In genomic region chr1:19456915-19457554, GRCh38 we compare ENCODE assay signal across 10 cellular contexts. TPM values are rescaled to one million over a fixed set of nuclear protein-coding genes. Genes with fewer than 3 reads are reported as not detected.
DNase-seq lines count a peak whose midpoint lies in the region; ATAC-seq, FAIRE-seq and TF ChIP-seq lines count a peak whose summit lies in the region.
"Had no signal": no experiment of that assay in that cellular context is flagged by ENCODE, and none has a peak within 500 bp of the region (broad histone marks: within the 10 kb centered on the region; RNA-seq: fewer than 3 reads in every experiment).

No MANE protein-coding gene starts in this region.

- TF ChIP-seq EP300 in HepG2 (IDR thresholded peaks at IDR 0.05; ENCODE audit: low read depth in 2 of 2, low read length in 2 of 2) (no peak), HepG2 (CRISPR knock-in tag; IDR thresholded peaks at IDR 0.05; ENCODE audit: borderline replicate concordance) (no peak)

- no peak overlapping the region for H3K4me3 Mint-ChIP-seq in activated naive CD4-positive, alpha-beta T cell treated with anti-CD3 and anti-CD28 coated beads for 36 hours
- peak overlapping the region; percentile 46 for H3K4me3 Mint-ChIP-seq in activated T-helper 17 cell treated with anti-CD3 and anti-CD28 coated beads, Interleukin-2, amount 50 U/mL, for 72 hours
- H3K4me3 Mint-ChIP-seq in immature natural killer cell, result no peak overlapping the region

- H3K4me3 ChIP-seq in thoracic aorta (peak overlapping the region; percentile 38), HepG2 (replicated peaks in 1 of 3; ENCODE audit: insufficient read depth in 1 of 3, low read depth in 2 of 3, low read length in 3 of 3) (no peak overlapping the region)

- intact Hi-C loops in activated naive CD4-positive, alpha-beta T cell treated with anti-CD3 and anti-CD28 coated beads for 36 hours (cut with micrococcal nuclease), result no loop called here
- intact Hi-C loops in HepG2 (cut with micrococcal nuclease; ENCODE audit: unreplicated experiment), result no loop called here

- peak overlapping the region; percentile 22 for H3K27ac Mint-ChIP-seq in activated naive CD4-positive, alpha-beta T cell treated with anti-CD3 and anti-CD28 coated beads for 36 hours
- no peak overlapping the region for H3K27ac Mint-ChIP-seq in activated naive CD4-positive, alpha-beta T cell treated with anti-CD3 and anti-CD28 coated beads, Interleukin-2, amount 50 U/mL, for 72 hours
- peak overlapping the region; percentile 78 for H3K27ac Mint-ChIP-seq in activated T-helper 17 cell treated with anti-CD3 and anti-CD28 coated beads, Interleukin-2, amount 50 U/mL, for 72 hours
- H3K27ac Mint-ChIP-seq in immature natural killer cell, result peak overlapping the region; percentile 38 to 82 (median 71)

- H3K4me2 ChIP-seq in HepG2 (ENCODE audit: low read depth, low read length), result no peak overlapping the region

- BruUV-seq in HepG2 (replicated peaks; lab: Mats Ljungman, UMichigan), result no TSS peak

- no peaks in the 10 kb centered on the region for H3K27me3 Mint-ChIP-seq in activated naive CD4-positive, alpha-beta T cell treated with anti-CD3 and anti-CD28 coated beads for 36 hours (ENCODE audit: low read depth)
- no peaks in the 10 kb centered on the region for H3K27me3 Mint-ChIP-seq in activated T-helper 17 cell treated with anti-CD3 and anti-CD28 coated beads, Interleukin-2, amount 50 U/mL, for 72 hours
- peaks cover 0 to 1% (median 0%) of the 10 kb centered on the region in 3 donors for H3K27me3 Mint-ChIP-seq in immature natural killer cell (ENCODE audit: low read depth in 3 of 3)

- TF ChIP-seq CTCF in thoracic aorta (IDR thresholded peaks at IDR 0.05) (no peak), HepG2 (CRISPR knock-in tag; IDR thresholded peaks at IDR 0.05) (no peak)

- DNase-seq in activated naive CD4-positive, alpha-beta T cell treated with anti-CD3 and anti-CD28 coated beads for 36 hours, result no peak
- no peak for DNase-seq in activated naive CD4-positive, alpha-beta T cell treated with anti-CD3 and anti-CD28 coated beads, Interleukin-2, amount 50 U/mL, for 72 hours (ENCODE audit: low spot score in 2 of 2)
- DNase-seq in immature natural killer cell (no peak), thoracic aorta (ENCODE audit: low spot score) (no peak), HepG2 (ENCODE audit: low spot score) (no peak), activated gamma-delta T cell treated with Interleukin-2 at 50 U/mL for 16 hours (no peak)
- DNase-seq: foreskin keratinocyte had no signal

- H3K9me3 ChIP-seq in thoracic aorta, result no peaks in the 10 kb centered on the region
- no peaks in the 10 kb centered on the region for H3K9me3 ChIP-seq in HepG2 (ENCODE audit: low read length)

- POLR2A ChIA-PET in HepG2 (lab: Yijun Ruan, JAX), result no interaction called here

- H3K9ac ChIP-seq in HepG2 (ENCODE audit: insufficient read depth, low read depth, low read length), result no peak overlapping the region

- H3K27ac ChIP-seq in thoracic aorta, result peak overlapping the region; percentile 52 to 61
- no peak overlapping the region for H3K27ac ChIP-seq in HepG2 (ENCODE audit: extremely low read length, insufficient read depth, low read length)
- H3K27ac ChIP-seq: foreskin keratinocyte had no signal

- no peak for ATAC-seq in activated naive CD4-positive, alpha-beta T cell treated with anti-CD3 and anti-CD28 coated beads, Interleukin-2, amount 50 U/mL, for 72 hours
- ATAC-seq in activated T-helper 17 cell treated with anti-CD3 and anti-CD28 coated beads, Interleukin-2, amount 50 U/mL, for 72 hours (replicated peaks), result no peak
- ATAC-seq in thoracic aorta (ENCODE audit: insufficient number of reproducible peaks, low FRiP score, low read depth) (no peak), GM18517 (IDR thresholded peaks at IDR 0.05; ENCODE audit: unreplicated experiment) (no peak), HepG2 (no peak)
- ATAC-seq: foreskin keratinocyte had no signal

- no peaks in the 10 kb centered on the region for H3K36me3 ChIP-seq in thoracic aorta
- H3K36me3 ChIP-seq in HepG2 (replicated peaks in 1 of 2; ENCODE audit: control insufficient read depth in 1 of 2, insufficient read depth in 2 of 2, low read length in 2 of 2), result 0 out of 5 replicates have a peak, but pooled peaks cover 0 to 3% of the 10 kb centered on the region in 2 experiments

- TF ChIP-seq POLR2A in HepG2 (IDR thresholded peaks at IDR 0.05; ENCODE audit: insufficient read depth in 1 of 2, low read depth in 2 of 2, low read length in 2 of 2), result no peak

- CTCF ChIA-PET in activated naive CD4-positive, alpha-beta T cell treated with anti-CD3 and anti-CD28 coated beads for 36 hours (lab: Charles Lee), result interaction anchor here (0.6 kb wide), 1 partner anchor 66 kb away, joined by 3 read pairs; no protein-coding TSS in a partner anchor
- CTCF ChIA-PET in HepG2 (lab: Yijun Ruan, JAX; ENCODE audit: low intra/inter-chr PET ratio, low total read pairs), result no interaction called here

- 97% methylated on average over 10 of the region's 10 CpGs for WGBS in HepG2 (ENCODE audit: low lambda C conversion rate)

- H3K36me3 Mint-ChIP-seq in activated naive CD4-positive, alpha-beta T cell treated with anti-CD3 and anti-CD28 coated beads for 36 hours (ENCODE audit: low read depth), result peaks cover 4% of the 10 kb centered on the region
- peaks cover 0 to 18% of the 10 kb centered on the region in 2 donors for H3K36me3 Mint-ChIP-seq in activated naive CD4-positive, alpha-beta T cell treated with anti-CD3 and anti-CD28 coated beads, Interleukin-2, amount 50 U/mL, for 72 hours
- peaks cover 45% of the 10 kb centered on the region for H3K36me3 Mint-ChIP-seq in activated T-helper 17 cell treated with anti-CD3 and anti-CD28 coated beads, Interleukin-2, amount 50 U/mL, for 72 hours (ENCODE audit: low read depth)
- H3K36me3 Mint-ChIP-seq in immature natural killer cell, result no peaks in the 10 kb centered on the region

- H3K4me1 ChIP-seq in thoracic aorta (ENCODE audit: control insufficient read depth in 1 of 2, low read depth in 2 of 2) (peaks cover 75 to 92% of the 10 kb centered on the region in 2 donors), HepG2 (ENCODE audit: insufficient read depth, low read length) (peaks cover 9% of the 10 kb centered on the region)
- H3K4me1 ChIP-seq: foreskin keratinocyte had no signal

- no peaks in the 10 kb centered on the region for H3K9me3 Mint-ChIP-seq in activated naive CD4-positive, alpha-beta T cell treated with anti-CD3 and anti-CD28 coated beads for 36 hours
- no peaks in the 10 kb centered on the region for H3K9me3 Mint-ChIP-seq in activated naive CD4-positive, alpha-beta T cell treated with anti-CD3 and anti-CD28 coated beads, Interleukin-2, amount 50 U/mL, for 72 hours
- H3K9me3 Mint-ChIP-seq in activated T-helper 17 cell treated with anti-CD3 and anti-CD28 coated beads, Interleukin-2, amount 50 U/mL, for 72 hours, result no peaks in the 10 kb centered on the region
- H3K9me3 Mint-ChIP-seq in immature natural killer cell, result no peaks in the 10 kb centered on the region

- peaks cover 90% of the 10 kb centered on the region for H3K4me1 Mint-ChIP-seq in activated naive CD4-positive, alpha-beta T cell treated with anti-CD3 and anti-CD28 coated beads for 36 hours (ENCODE audit: low read depth)
- H3K4me1 Mint-ChIP-seq in activated T-helper 17 cell treated with anti-CD3 and anti-CD28 coated beads, Interleukin-2, amount 50 U/mL, for 72 hours, result peaks cover 66% of the 10 kb centered on the region
- H3K4me1 Mint-ChIP-seq in immature natural killer cell, result peaks cover 93% of the 10 kb centered on the region in 2 donors

- TF ChIP-seq RAD21 in HepG2 (CRISPR knock-in tag; IDR thresholded peaks at IDR 0.05), result no peak

- peaks cover 19% of the 10 kb centered on the region; the same call in 1 of the 2 replicates for H4K20me1 ChIP-seq in HepG2 (ENCODE audit: insufficient read depth, low read length)

- FAIRE-seq in HepG2 (lab: Jason Lieb, UNC), result no peak
- FAIRE-seq: TTC549 had no signal

- H3K27me3 ChIP-seq in thoracic aorta (replicated peaks; ENCODE audit: insufficient read depth) (no peaks in the 10 kb centered on the region), HepG2 (ENCODE audit: control insufficient read depth in 1 of 2, insufficient read depth in 2 of 2, low read length in 2 of 2) (no peaks in the 10 kb centered on the region)
- H3K27me3 ChIP-seq: foreskin keratinocyte had no signal

- peaks cover 87% of the 10 kb centered on the region for H3K79me2 ChIP-seq in HepG2 (ENCODE audit: insufficient read depth, low read length)

- no peak overlapping the region for H2AFZ ChIP-seq in HepG2 (ENCODE audit: low read length)

- in situ Hi-C loops in HepG2 (cut with HindIII; ENCODE audit: extremely low pct_ligation_motif_present, low pct_unique_long_range_greater_than_20kb), result no loop called here

RNA-seq across cellular contexts. Expression of gene CAPZB, which starts 28.3 kb away (rescaled TPM):
- 100 to 1,000 TPM; 362 to 381 TPM for total RNA-seq in activated naive CD4-positive, alpha-beta T cell treated with anti-CD3 and anti-CD28 coated beads for 36 hours
- total RNA-seq in activated naive CD4-positive, alpha-beta T cell treated with anti-CD3 and anti-CD28 coated beads, Interleukin-2, amount 50 U/mL, for 72 hours, result 100 to 1,000 TPM; 404 to 419 TPM
- 100 to 1,000 TPM; 291 to 399 TPM for total RNA-seq in activated T-helper 17 cell treated with anti-CD3 and anti-CD28 coated beads, Interleukin-2, amount 50 U/mL, for 72 hours
- polyA plus RNA-seq in immature natural killer cell (100 to 1,000 TPM; 447 to 644 (median 455) TPM), HepG2 (2011; rRNA removed) (68.8 and 76.9 TPM in 2 replicates)
- total RNA-seq in thoracic aorta (100 to 1,000 TPM; 119 to 174 TPM), HepG2 (2016; rRNA removed; fragmentation: Illumina TruSeq; extraction: Trizol) (58.9 and 84.1 TPM in 2 replicates)
- total RNA-seq in HepG2 (2016; cell fraction: cytosol; rRNA removed; fragmentation: Illumina TruSeq; extraction: Trizol; ENCODE audit: low read depth), result 24.5 and 25.6 TPM in 2 replicates
- total RNA-seq in HepG2 (2016; cell fraction: insoluble cytoplasmic fraction; rRNA removed; fragmentation: Illumina TruSeq; extraction: Trizol), result 61.9 and 68.4 TPM in 2 replicates
- 41.5 and 44.2 TPM in 2 replicates for total RNA-seq in HepG2 (2016; cell fraction: membrane; rRNA removed; fragmentation: Illumina TruSeq; extraction: Trizol)
- total RNA-seq in HepG2 (2016; cell fraction: nucleus; rRNA removed; fragmentation: Illumina TruSeq; extraction: Trizol), result 33.6 and 37.1 TPM in 2 replicates
- polyA plus RNA-seq in HepG2 (2011; cell fraction: cytosol; rRNA removed), result 107 and 113 TPM in 2 replicates
- polyA plus RNA-seq in HepG2 (2011; cell fraction: nucleus; rRNA removed), result 34.6 and 35.9 TPM in 2 replicates
- polyA plus RNA-seq in HepG2 (2012), result 142 and 153 TPM in 2 replicates
- 87.3 and 97.7 TPM in 2 replicates for polyA plus RNA-seq in HepG2 (2016; cell fraction: cytosol; fragmentation: Illumina TruSeq; extraction: Trizol; ENCODE audit: low read depth)
- polyA plus RNA-seq in HepG2 (2016; cell fraction: insoluble cytoplasmic fraction; fragmentation: Illumina TruSeq; extraction: Trizol; ENCODE audit: low read depth), result 211 and 248 TPM in 2 replicates
- polyA plus RNA-seq in HepG2 (2016; cell fraction: membrane; fragmentation: Illumina TruSeq; extraction: Trizol; ENCODE audit: low read depth), result 103 and 116 TPM in 2 replicates
- polyA plus RNA-seq in HepG2 (2016; cell fraction: nucleus; fragmentation: Illumina TruSeq; extraction: Trizol; ENCODE audit: insufficient read depth, low read depth), result 131 and 139 TPM in 2 replicates
- 37.1 and 54.9 TPM in 2 replicates for polyA minus RNA-seq in HepG2 (2011; rRNA and poly(A)+ RNA removed; ENCODE audit: low replicate concordance)
- 49.6 and 56.8 TPM in 2 replicates for polyA minus RNA-seq in HepG2 (2011; cell fraction: cytosol; rRNA and poly(A)+ RNA removed)
- polyA minus RNA-seq in HepG2 (2011; cell fraction: nucleus; rRNA and poly(A)+ RNA removed), result 19.3 and 21.5 TPM in 2 replicates

Comparison
In these comparisons a context has a peak if more than half of its experiments do, and no peak if none do; other contexts are left out.
1. H3K27ac Mint-ChIP-seq: peak in activated naive CD4-positive, alpha-beta T cell treated with anti-CD3 and anti-CD28 coated beads for 36 hours (single experiment), activated T-helper 17 cell treated with anti-CD3 and anti-CD28 coated beads, Interleukin-2, amount 50 U/mL, for 72 hours (single experiment) and immature natural killer cell (6 of 6); none in activated naive CD4-positive, alpha-beta T cell treated with anti-CD3 and anti-CD28 coated beads, Interleukin-2, amount 50 U/mL, for 72 hours (0 of 2).